25 cellular contexts compared by ENCODE assay signal in genomic region chr2:68700560-68700959, GRCh38. TPM values are rescaled to one million over a fixed set of nuclear protein-coding genes. Genes with fewer than 3 reads are reported as not detected.
"Had no signal": no experiment of that assay in that cellular context is flagged by ENCODE, and none has a peak within 500 bp of the region (broad histone marks: within the 10 kb centered on the region; RNA-seq: fewer than 3 reads in every experiment).

No MANE protein-coding gene starts in this region.

- ATAC-seq: effector memory CD8-positive, alpha-beta T cell; left ventricle myocardium superior; lower lobe of right lung; naive thymus-derived CD8-positive, alpha-beta T cell; stimulated activated memory B cell treated with anti-CD40 and anti-IgM and Interleukin-4, amounts not matched to agents 10 μg/mL and 1 μg/mL and 100 μg/mL, for 72 hours; stimulated activated naive CD8-positive, alpha-beta T cell treated with anti-CD3 and anti-CD28 coated beads, Interleukin-15, Interleukin-2, amounts not matched to agents 100 U/mL and 50 U/mL, for 24 hours had no signal

- DNase-seq: dermis blood vessel endothelial cell; effector memory CD8-positive, alpha-beta T cell; erythroblast; esophagus squamous epithelium; hypothalamus; left ventricle myocardium superior; lower lobe of right lung; naive thymus-derived CD8-positive, alpha-beta T cell; nephron progenitor cell; nucleus accumbens; sigmoid colon; stimulated activated CD4-positive, alpha-beta T cell treated with anti-CD3 and anti-CD28 coated beads, Interleukin-2, amount 100 ng/mL, for 24 hours; stimulated activated CD4-positive, alpha-beta T cell treated with anti-CD3 and anti-CD28 coated beads, Interleukin-4, amount 100 ng/mL, for 24 hours; stimulated activated naive CD8-positive, alpha-beta T cell treated with anti-CD3 and anti-CD28 coated beads, Interleukin-15, Interleukin-2, amounts not matched to agents 100 U/mL and 50 U/mL, for 24 hours; substantia nigra; testis; tibial artery had no signal

- H3K27me3 Mint-ChIP-seq: naive thymus-derived CD8-positive, alpha-beta T cell; stimulated activated memory B cell treated with anti-CD40 and anti-IgM and Interleukin-4, amounts not matched to agents 10 μg/mL and 1 μg/mL and 100 μg/mL, for 72 hours; type B pancreatic cell had no signal

- H3K36me3 ChIP-seq: esophagus squamous epithelium, lower lobe of right lung, prostate gland, right atrium auricular region, sigmoid colon, tibial artery had no signal

- H3K27ac ChIP-seq: coronary artery, esophagus squamous epithelium, lower lobe of right lung, prostate gland, right atrium auricular region, sigmoid colon, testis, tibial artery had no signal

- H3K27ac Mint-ChIP-seq: effector memory CD8-positive, alpha-beta T cell; naive thymus-derived CD8-positive, alpha-beta T cell; nephron progenitor cell; stimulated activated memory B cell treated with anti-CD40 and anti-IgM and Interleukin-4, amounts not matched to agents 10 μg/mL and 1 μg/mL and 100 μg/mL, for 72 hours; type B pancreatic cell had no signal

- H3K4me1 Mint-ChIP-seq: nephron progenitor cell; stimulated activated memory B cell treated with anti-CD40 and anti-IgM and Interleukin-4, amounts not matched to agents 10 μg/mL and 1 μg/mL and 100 μg/mL, for 72 hours had no signal

- H3K9me3 Mint-ChIP-seq: stimulated activated memory B cell treated with anti-CD40 and anti-IgM and Interleukin-4, amounts not matched to agents 10 μg/mL and 1 μg/mL and 100 μg/mL, for 72 hours; type B pancreatic cell had no signal

- H3K4me3 Mint-ChIP-seq: effector memory CD8-positive, alpha-beta T cell; naive thymus-derived CD8-positive, alpha-beta T cell; nephron progenitor cell; stimulated activated memory B cell treated with anti-CD40 and anti-IgM and Interleukin-4, amounts not matched to agents 10 μg/mL and 1 μg/mL and 100 μg/mL, for 72 hours; type B pancreatic cell had no signal

- H3K9me3 ChIP-seq: lower lobe of right lung, prostate gland, right atrium auricular region, testis had no signal

- H3K36me3 Mint-ChIP-seq: stimulated activated memory B cell treated with anti-CD40 and anti-IgM and Interleukin-4, amounts not matched to agents 10 μg/mL and 1 μg/mL and 100 μg/mL, for 72 hours; type B pancreatic cell had no signal

- H3K4me3 ChIP-seq: coronary artery, esophagus squamous epithelium, lower lobe of right lung, prostate gland, right atrium auricular region, sigmoid colon, testis, tibial artery had no signal

- H3K4me1 ChIP-seq: lower lobe of right lung, prostate gland, right atrium auricular region, sigmoid colon, testis, tibial artery had no signal

RNA-seq across cellular contexts. Expression of gene ARHGAP25, which starts 34.1 kb away (rescaled TPM):
- total RNA-seq: myocyte had no signal

RNA-seq across cellular contexts. Expression of gene PROKR1, which starts 57.2 kb away (rescaled TPM):
- total RNA-seq: dermis blood vessel endothelial cell; esophagus squamous epithelium; fibroblast of villous mesenchyme; left ventricle myocardium superior; lower lobe of right lung; myocyte; naive thymus-derived CD8-positive, alpha-beta T cell; osteocyte; right atrium auricular region had no signal
